In the genomic region with DNA sequence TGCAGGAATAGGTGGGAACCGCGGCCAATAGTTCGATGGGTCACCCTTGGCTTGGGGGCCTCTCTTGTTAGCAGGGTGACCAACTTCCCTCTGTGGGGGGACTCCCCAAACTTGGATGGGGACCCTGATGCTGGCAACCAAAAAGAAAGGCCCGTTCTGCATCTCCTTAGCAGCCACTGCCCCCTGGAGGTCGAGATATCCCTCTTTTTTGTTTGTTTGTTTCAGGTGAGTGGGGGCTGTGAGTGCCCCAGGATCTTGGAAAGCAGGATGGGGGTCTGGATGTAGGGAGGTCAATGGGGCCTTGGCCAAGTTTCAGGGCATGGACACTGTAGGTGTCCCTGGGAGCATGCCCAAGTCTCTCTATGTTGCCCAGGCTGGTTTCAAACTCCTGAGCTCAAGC, we compare ENCODE assay signal across 8 cellular contexts. TPM values are rescaled to one million over a fixed set of nuclear protein-coding genes. Genes with fewer than 3 reads are reported as not detected.
A peak's percentile ranks its signal among the peaks of the same experiment; 100 is the strongest.
DNase-seq lines count a peak whose midpoint lies in the region; ATAC-seq, FAIRE-seq and TF ChIP-seq lines count a peak whose summit lies in the region.
"Had no signal": no experiment of that assay in that cellular context is flagged by ENCODE, and none has a peak within 500 bp of the region (broad histone marks: within the 10 kb centered on the region; RNA-seq: fewer than 3 reads in every experiment).

No MANE protein-coding gene starts in this region.

- 31% methylated on average over 5 of the region's 5 CpGs for WGBS in K562 (ENCODE audit: insufficient coverage, low coverage, missing lambda C conversion rate)

- BruUV-seq in K562 (replicated peaks; lab: Mats Ljungman, UMichigan): no TSS peak

- H3K9ac ChIP-seq in K562 (ENCODE audit: insufficient read depth in 1 of 2, low read depth in 2 of 2, low read length in 2 of 2): no peak overlapping the region
- H3K9ac ChIP-seq in muscle layer of colon (ENCODE audit: low read length): no peak overlapping the region

- FAIRE-seq in K562 (lab: Jason Lieb, UNC): no peak

- no peak for TF ChIP-seq EP300 in K562 (IDR thresholded peaks at IDR 0.05; ENCODE audit: low read length)

- no peak overlapping the region for H2AFZ ChIP-seq in K562 (ENCODE audit: low read depth, low read length)

- POLR2A ChIA-PET in GM10248 (lab: Yijun Ruan, JAX) (no interaction called here), K562 (lab: Yijun Ruan, JAX) (no interaction called here)

- H4K20me1 ChIP-seq in K562 (replicated peaks; ENCODE audit: control insufficient read depth, insufficient read depth, low read length): no peaks in the 10 kb centered on the region

- ATAC-seq in K562: peak; percentile 63
- no peak for ATAC-seq in GM18519 (IDR thresholded peaks at IDR 0.05; ENCODE audit: low FRiP score, unreplicated experiment)
- ATAC-seq: activated CD8-positive, alpha-beta memory T cell treated with anti-CD3 and anti-CD28 coated beads, Interleukin-2, amount 10 ng/mL, durations not matched to agents 7 days and 5 days had no signal

- no peak overlapping the region for H3K27ac ChIP-seq in K562 (ENCODE audit: extremely low read depth, low read depth, low read length)
- H3K27ac ChIP-seq in muscle layer of colon (ENCODE audit: low read depth, low read length): peak overlapping the region; percentile 3

- TF ChIP-seq POLR2A in K562 (conservative IDR thresholded peaks at IDR 0.05): no peak

- H3K4me3 ChIP-seq in K562 (no peak overlapping the region), muscle layer of colon (ENCODE audit: low read depth in 1 of 2, low read length in 2 of 2) (no peak overlapping the region)

- TF ChIP-seq RAD21 in K562 (CRISPR knock-in tag; conservative IDR thresholded peaks at IDR 0.05 in 1 of 2, IDR thresholded peaks at IDR 0.05 in 1 of 2): peak; percentile 54 to 75

- no peak overlapping the region for H3K4me2 ChIP-seq in K562 (ENCODE audit: insufficient read depth, low read length)

- no peaks in the 10 kb centered on the region for H3K79me2 ChIP-seq in K562 (ENCODE audit: control insufficient read depth, insufficient read depth, low read length)

- CTCF ChIA-PET in GM10248 (lab: Yijun Ruan, JAX) (interaction anchor here (0.9 to 4.4 kb wide), 5 partner anchors 9 to 156 kb away, joined by 3 to 20 read pairs (median 4); no protein-coding TSS in a partner anchor), K562 (lab: Yijun Ruan, JAX; ENCODE audit: low intra/inter-chr PET ratio) (interaction anchor here (0.6 to 1.3 kb wide), 3 partner anchors 82 to 225 kb away, joined by 3 to 4 read pairs (median 4); a partner anchor contains a TSS)

- H3K9me1 ChIP-seq in K562 (ENCODE audit: control insufficient read depth, insufficient read depth, low read length): no peaks in the 10 kb centered on the region

- H3K27me3 ChIP-seq in K562 (ENCODE audit: control insufficient read depth in 2 of 2, insufficient read depth in 2 of 2, low read length in 2 of 2): no peaks in the 10 kb centered on the region
- no peaks in the 10 kb centered on the region for H3K27me3 ChIP-seq in muscle layer of colon (ENCODE audit: control insufficient read depth in 1 of 2, insufficient read depth in 2 of 2, low read length in 2 of 2)

- H3K36me3 ChIP-seq in K562 (ENCODE audit: control insufficient read depth, insufficient read depth, low read length) (no peaks in the 10 kb centered on the region), muscle layer of colon (ENCODE audit: insufficient read depth, low read length) (no peaks in the 10 kb centered on the region)

- DNase-seq in GM10248 (ENCODE audit: extremely low spot score) (no peak), K562 (ENCODE audit: extremely low read depth in 1 of 4, low spot score in 3 of 4) (peak; percentile 44 to 57 (median 56)), Ammon's horn (ENCODE audit: low spot score) (no peak), NCI-H748 (lab: John Stamatoyannopoulos, UW; ENCODE audit: unreplicated experiment) (no peak)
- DNase-seq: activated CD8-positive, alpha-beta memory T cell treated with anti-CD3 and anti-CD28 coated beads, Interleukin-2, amount 10 ng/mL, durations not matched to agents 7 days and 5 days had no signal

- peak; percentile 27 for TF ChIP-seq CTCF in GM10248 (IDR thresholded peaks at IDR 0.05; ENCODE audit: control extremely low read depth, extremely low read depth, low read depth, missing control alignments)
- peak; percentile 16; the same call in 1 of the 2 replicates for TF ChIP-seq CTCF in LNCAP (IDR thresholded peaks at IDR 0.05)
- peak; percentile 69 to 73 (median 70) for TF ChIP-seq CTCF in K562 (IDR thresholded peaks at IDR 0.05 in 2 of 3, conservative IDR thresholded peaks at IDR 0.05 in 1 of 3; ENCODE audit: insufficient read depth in 2 of 3, low read depth in 1 of 3, low read length in 3 of 3)

- H3K4me1 ChIP-seq in K562 (replicated peaks in 1 of 2; ENCODE audit: control insufficient read depth in 2 of 2, insufficient read depth in 2 of 2, low read length in 2 of 2) (peaks cover 7 to 21% of the 10 kb centered on the region in 2 experiments; a peak in 3 of 5 replicates), muscle layer of colon (ENCODE audit: insufficient read depth, low read length) (peaks cover 42% of the 10 kb centered on the region)

- intact Hi-C loops in K562 (cut with micrococcal nuclease): loop anchor here (5.0 kb wide), 3 partner anchors 83 to 208 kb away; a partner anchor contains a TSS

- in situ Hi-C loops in K562 (cut with MboI): loop anchor here (5.0 kb wide), 1 partner anchor 208 kb away; no protein-coding TSS in a partner anchor

- peaks cover 4% of the 10 kb centered on the region for H3K9me3 ChIP-seq in K562 (replicated peaks; ENCODE audit: control insufficient read depth, insufficient read depth, low read depth, low read length)
- H3K9me3 ChIP-seq in muscle layer of colon (ENCODE audit: low read length): no peaks in the 10 kb centered on the region

TF ChIP-seq in K562, 482 proteins besides CTCF, POLR2A, EP300 and RAD21 (continues in another document):
- TF ChIP-seq TAF15 (IDR thresholded peaks at IDR 0.05; ENCODE audit: low read depth, low read length) (no peak), STAG1 (CRISPR knock-in tag; IDR thresholded peaks at IDR 0.05; ENCODE audit: borderline replicate concordance) (peak; percentile 37; the same call in 1 of the 2 replicates), CC2D1A (IDR thresholded peaks at IDR 0.05) (peak; percentile 48; the same call in 1 of the 2 replicates)
- TF ChIP-seq, protein P1, sequence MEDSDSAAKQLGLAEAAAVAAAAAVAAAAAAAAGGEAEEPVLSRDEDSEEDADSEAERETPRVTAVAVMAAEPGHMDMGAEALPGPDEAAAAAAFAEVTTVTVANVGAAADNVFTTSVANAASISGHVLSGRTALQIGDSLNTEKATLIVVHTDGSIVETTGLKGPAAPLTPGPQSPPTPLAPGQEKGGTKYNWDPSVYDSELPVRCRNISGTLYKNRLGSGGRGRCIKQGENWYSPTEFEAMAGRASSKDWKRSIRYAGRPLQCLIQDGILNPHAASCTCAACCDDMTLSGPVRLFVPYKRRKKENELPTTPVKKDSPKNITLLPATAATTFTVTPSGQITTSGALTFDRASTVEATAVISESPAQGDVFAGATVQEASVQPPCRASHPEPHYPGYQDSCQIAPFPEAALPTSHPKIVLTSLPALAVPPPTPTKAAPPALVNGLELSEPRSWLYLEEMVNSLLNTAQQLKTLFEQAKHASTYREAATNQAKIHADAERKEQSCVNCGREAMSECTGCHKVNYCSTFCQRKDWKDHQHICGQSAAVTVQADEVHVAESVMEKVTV (CRISPR knock-in tag; IDR thresholded peaks at IDR 0.05): peak; percentile 38; the same call in 1 of the 2 replicates

RNA-seq across cellular contexts. Expression of a gene that starts 7.7 kb away (rescaled TPM):
- 2.4 and 9.1 TPM in 2 replicates for total RNA-seq in K562 (2011; cell fraction: chromatin; rRNA removed; ENCODE audit: low replicate concordance)
- 4.7 and 4.8 TPM in 2 replicates for total RNA-seq in K562 (2011; cell fraction: nucleolus; rRNA removed)
- total RNA-seq in K562 (2011; cell fraction: nucleoplasm; rRNA removed): 3.3 and 3.7 TPM in 2 replicates
- total RNA-seq in K562 (2014; rRNA removed) (1.5 and 1.6 TPM in 2 replicates), K562 (2014; rRNA removed; fragmentation: Illumina TruSeq; extraction: Trizol) (0.25 and 0.29 TPM in 2 replicates), K562 (2015; rRNA removed; fragmentation: Illumina TruSeq; extraction: Trizol) (0.83 and 1.3 TPM in 2 replicates), K562 (2021) (3.8 and 4.3 TPM in 2 replicates)
- polyA plus RNA-seq in K562 (2011; rRNA removed) (0.36 and 0.47 TPM in 2 replicates), K562 (2014; fragmentation: Illumina TruSeq; extraction: Trizol) (1.2 and 1.7 TPM in 2 replicates), K562 (2014; fragmentation: Nextera tagmentation; extraction: Ambion mirVana) (not detected), K562 (2014; rRNA removed) (1.8 and 2.1 TPM in 2 replicates)
- polyA plus RNA-seq in K562 (2011; cell fraction: cytosol; rRNA removed): 0.37 and 0.76 TPM in 2 replicates
- polyA plus RNA-seq in K562 (2011; cell fraction: nucleus; rRNA removed): 3.5 and 10.4 TPM in 2 replicates
- polyA plus RNA-seq in K562 (2012): 2.9 and 5.1 TPM in 2 replicates
- 0.15 and 0.49 TPM in 2 replicates for polyA minus RNA-seq in K562 (2011; rRNA and poly(A)+ RNA removed)
- polyA minus RNA-seq in K562 (2011; cell fraction: cytosol; rRNA and poly(A)+ RNA removed): 0.48 TPM in 1 of 2 replicates, not detected in the other
- polyA minus RNA-seq in K562 (2011; cell fraction: nucleus; rRNA and poly(A)+ RNA removed): 1.9 and 3.4 TPM in 2 replicates

RNA-seq across cellular contexts. Expression of a gene that starts 39.0 kb away (rescaled TPM):
- total RNA-seq in K562 (2011; cell fraction: chromatin; rRNA removed; ENCODE audit: low replicate concordance): 3.8 and 13.3 TPM in 2 replicates
- total RNA-seq in K562 (2011; cell fraction: nucleolus; rRNA removed): 8.0 and 10.7 TPM in 2 replicates
- 5.5 and 6.2 TPM in 2 replicates for total RNA-seq in K562 (2011; cell fraction: nucleoplasm; rRNA removed)
- total RNA-seq in K562 (2014; rRNA removed): 2.4 and 6.7 TPM in 2 replicates
- 0.80 and 1.0 TPM in 2 replicates for total RNA-seq in K562 (2014; rRNA removed; fragmentation: Illumina TruSeq; extraction: Trizol)
- total RNA-seq in K562 (2015; rRNA removed; fragmentation: Illumina TruSeq; extraction: Trizol): 1.3 and 1.8 TPM in 2 replicates
- total RNA-seq in K562 (2021): 12.7 and 13.3 TPM in 2 replicates
- polyA plus RNA-seq in K562 (2011; rRNA removed): 1.4 and 2.2 TPM in 2 replicates
- 2.5 and 3.6 TPM in 2 replicates for polyA plus RNA-seq in K562 (2011; cell fraction: cytosol; rRNA removed)
- 5.2 and 8.7 TPM in 2 replicates for polyA plus RNA-seq in K562 (2011; cell fraction: nucleus; rRNA removed)
- 3.4 and 6.6 TPM in 2 replicates for polyA plus RNA-seq in K562 (2012)
- polyA plus RNA-seq in K562 (2014; fragmentation: Illumina TruSeq; extraction: Trizol): 1.9 and 3.1 TPM in 2 replicates
- under 1 TPM; 0.13 to 0.17 TPM for polyA plus RNA-seq in K562 (2014; fragmentation: Nextera tagmentation; extraction: Ambion mirVana)
- 3.3 and 5.1 TPM in 2 replicates for polyA plus RNA-seq in K562 (2014; rRNA removed)
- polyA minus RNA-seq in K562 (2011; rRNA and poly(A)+ RNA removed): 1.2 and 1.7 TPM in 2 replicates
- polyA minus RNA-seq in K562 (2011; cell fraction: cytosol; rRNA and poly(A)+ RNA removed): 8.2 and 19.0 TPM in 2 replicates
- polyA minus RNA-seq in K562 (2011; cell fraction: nucleus; rRNA and poly(A)+ RNA removed): 2.2 and 4.8 TPM in 2 replicates

Comparison
In these comparisons a context has a peak if more than half of its experiments do, and no peak if none do; other contexts are left out.
1. DNase-seq: peak in K562 (4 of 4); none in GM10248 (single experiment), Ammon's horn (single experiment) and NCI-H748 (single experiment).
2. CTCF ChIP-seq: peak in every context shown above with its lines; median percentile 70 in K562; 27 in GM10248; 16 in LNCAP.